In the genomic region with DNA sequence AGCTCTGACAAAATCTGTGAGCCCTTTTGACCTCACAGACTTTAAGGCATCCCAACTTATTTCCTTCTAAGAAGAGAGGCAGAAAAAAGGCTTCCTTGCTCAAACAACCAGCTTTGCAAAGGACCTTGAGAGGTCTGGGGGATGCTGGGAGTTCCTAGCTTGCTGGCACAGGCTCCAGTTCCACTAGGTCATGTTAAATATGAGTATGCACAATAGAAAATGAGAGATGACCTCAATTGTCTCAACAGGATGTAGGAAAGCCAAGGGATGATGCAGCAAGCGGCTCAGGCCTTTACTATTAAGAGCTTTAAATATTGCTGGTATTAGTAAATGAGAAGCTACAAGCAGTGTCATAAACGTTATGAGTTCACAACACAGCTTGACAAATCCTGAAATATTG, we compare ENCODE assay signal across 23 cellular contexts. TPM values are rescaled to one million over a fixed set of nuclear protein-coding genes. Genes with fewer than 3 reads are reported as not detected.
DNase-seq lines count a peak whose midpoint lies in the region; ATAC-seq and TF ChIP-seq lines count a peak whose summit lies in the region.
"Had no signal": no experiment of that assay in that cellular context is flagged by ENCODE, and none has a peak within 500 bp of the region (broad histone marks: within the 10 kb centered on the region; RNA-seq: fewer than 3 reads in every experiment).

No MANE protein-coding gene starts in this region.

- CTCF ChIA-PET in CD8-positive, alpha-beta memory T cell (lab: Charles Lee): interaction anchor here (1.2 to 1.5 kb wide), 2 partner anchors 12 to 16 kb away, joined by 3 read pairs; no protein-coding TSS in a partner anchor

- H3K9me3 ChIP-seq in Loucy (ENCODE audit: insufficient read depth, low read depth, low read length) (no peaks in the 10 kb centered on the region), gastrocnemius medialis (no peaks in the 10 kb centered on the region)
- no peaks in the 10 kb centered on the region for H3K9me3 ChIP-seq in CD8-positive, alpha-beta memory T cell (ENCODE audit: low read length)
- H3K9me3 ChIP-seq: Peyer's patch, SJCRH30 had no signal

- no peak overlapping the region for H3K27ac Mint-ChIP-seq in CD8-positive, alpha-beta memory T cell
- H3K27ac Mint-ChIP-seq in stimulated activated naive CD8-positive, alpha-beta T cell treated with anti-CD3 and anti-CD28 coated beads, Interleukin-15, amount 100 ng/mL, for 72 hours: no peak overlapping the region
- H3K27ac Mint-ChIP-seq: CD4-positive, alpha-beta memory T cell had no signal

- no peak overlapping the region for H3K4me3 ChIP-seq in Loucy (ENCODE audit: low read length, poor library complexity, severe bottlenecking)
- H3K4me3 ChIP-seq in cardiac fibroblast (replicated peaks in 1 of 2; ENCODE audit: low read depth in 2 of 2, low read length in 2 of 2): no peak overlapping the region
- H3K4me3 ChIP-seq in CD8-positive, alpha-beta memory T cell (ENCODE audit: low read length): no peak overlapping the region
- H3K4me3 ChIP-seq in gastrocnemius medialis: no peak overlapping the region
- H3K4me3 ChIP-seq: BLaER1 treated with 17β-estradiol and CSF1 and Interleukin-3, amounts not matched to agents 10 nM and 100 nM; Peyer's patch; SJCRH30 had no signal

- H3K4me2 ChIP-seq in Loucy (ENCODE audit: low read depth, low read length, poor library complexity, severe bottlenecking): no peak overlapping the region
- H3K4me2 ChIP-seq: BLaER1 treated with 17β-estradiol and CSF1 and Interleukin-3, amounts not matched to agents 10 nM and 100 nM had no signal

- intact Hi-C loops in gastrocnemius medialis (cut with DNase I; ENCODE audit: low total_unique reads): no loop called here

- H3K4me1 Mint-ChIP-seq in CD8-positive, alpha-beta memory T cell: no peaks in the 10 kb centered on the region
- H3K4me1 Mint-ChIP-seq in stimulated activated naive CD8-positive, alpha-beta T cell treated with anti-CD3 and anti-CD28 coated beads, Interleukin-15, amount 100 ng/mL, for 72 hours: no peaks in the 10 kb centered on the region
- H3K4me1 Mint-ChIP-seq: CD4-positive, alpha-beta memory T cell had no signal

- no peak overlapping the region for H3K27ac ChIP-seq in CD8-positive, alpha-beta memory T cell (ENCODE audit: low read depth, low read length)
- no peak overlapping the region for H3K27ac ChIP-seq in gastrocnemius medialis
- H3K27ac ChIP-seq: BLaER1 treated with 17β-estradiol and CSF1 and Interleukin-3, amounts not matched to agents 10 nM and 100 nM; Peyer's patch; SJCRH30 had no signal

- no peaks in the 10 kb centered on the region for H3K9me3 Mint-ChIP-seq in CD8-positive, alpha-beta memory T cell
- H3K9me3 Mint-ChIP-seq in stimulated activated naive CD8-positive, alpha-beta T cell treated with anti-CD3 and anti-CD28 coated beads, Interleukin-15, amount 100 ng/mL, for 72 hours: no peaks in the 10 kb centered on the region

- no peaks in the 10 kb centered on the region for H3K36me3 ChIP-seq in Loucy (ENCODE audit: insufficient read depth, low read length)
- no peaks in the 10 kb centered on the region for H3K36me3 ChIP-seq in CD8-positive, alpha-beta memory T cell (ENCODE audit: insufficient read depth, low read length)
- no peaks in the 10 kb centered on the region for H3K36me3 ChIP-seq in gastrocnemius medialis
- H3K36me3 ChIP-seq: BLaER1 treated with 17β-estradiol and CSF1 and Interleukin-3, amounts not matched to agents 10 nM and 100 nM; Peyer's patch; SJCRH30 had no signal

- peaks cover 2 to 33% of the 10 kb centered on the region in 2 donors for H3K27me3 Mint-ChIP-seq in CD8-positive, alpha-beta memory T cell
- H3K27me3 Mint-ChIP-seq in stimulated activated naive CD8-positive, alpha-beta T cell treated with anti-CD3 and anti-CD28 coated beads, Interleukin-15, amount 100 ng/mL, for 72 hours: no peaks in the 10 kb centered on the region

- TF ChIP-seq POLR2A in gastrocnemius medialis (IDR thresholded peaks at IDR 0.05): no peak

- POLR2A ChIA-PET in CD8-positive, alpha-beta memory T cell (lab: Charles Lee): interaction anchor here (0.6 kb wide), 1 partner anchor 302 kb away, joined by 3 read pairs; no protein-coding TSS in a partner anchor

- H3K36me3 Mint-ChIP-seq in CD8-positive, alpha-beta memory T cell: no peaks in the 10 kb centered on the region
- H3K36me3 Mint-ChIP-seq: CD4-positive, alpha-beta memory T cell had no signal

- H3K4me1 ChIP-seq in Loucy (ENCODE audit: insufficient read depth, low read length, poor library complexity, severe bottlenecking) (no peaks in the 10 kb centered on the region), gastrocnemius medialis (no peaks in the 10 kb centered on the region)
- H3K4me1 ChIP-seq in CD8-positive, alpha-beta memory T cell (ENCODE audit: insufficient read depth, low read length): no peaks in the 10 kb centered on the region
- H3K4me1 ChIP-seq: Peyer's patch, SJCRH30 had no signal

- TF ChIP-seq CTCF in Loucy (conservative IDR thresholded peaks at IDR 0.05; ENCODE audit: low read length) (no peak), cardiac fibroblast (IDR thresholded peaks at IDR 0.05; ENCODE audit: low read depth, low read length) (no peak), gastrocnemius medialis (IDR thresholded peaks at IDR 0.05 in 4 of 5, conservative IDR thresholded peaks at IDR 0.05 in 1 of 5) (no peak)

- no peak overlapping the region for H3K4me3 Mint-ChIP-seq in CD8-positive, alpha-beta memory T cell
- no peak overlapping the region for H3K4me3 Mint-ChIP-seq in stimulated activated naive CD8-positive, alpha-beta T cell treated with anti-CD3 and anti-CD28 coated beads, Interleukin-15, amount 100 ng/mL, for 72 hours
- H3K4me3 Mint-ChIP-seq: CD4-positive, alpha-beta memory T cell had no signal

- no peaks in the 10 kb centered on the region for H3K79me2 ChIP-seq in Loucy (ENCODE audit: insufficient read depth, low read length)

- no peaks in the 10 kb centered on the region for H4K20me1 ChIP-seq in Loucy (ENCODE audit: insufficient read depth, low read length, poor library complexity, severe bottlenecking)
- H4K20me1 ChIP-seq: BLaER1 treated with 17β-estradiol and CSF1 and Interleukin-3, amounts not matched to agents 10 nM and 100 nM had no signal

- no peak overlapping the region for H3K9ac ChIP-seq in Loucy (ENCODE audit: low read depth, low read length, poor library complexity, severe bottlenecking)
- H3K9ac ChIP-seq: BLaER1 treated with 17β-estradiol and CSF1 and Interleukin-3, amounts not matched to agents 10 nM and 100 nM had no signal

- in situ Hi-C loops in gastrocnemius medialis (cut with MboI; ENCODE audit: low sequenced_read_pairs in 4 of 4): no loop called here

- ATAC-seq in GM21825 (IDR thresholded peaks at IDR 0.05; ENCODE audit: unreplicated experiment): no peak
- no peak for ATAC-seq in gastrocnemius medialis
- no peak for ATAC-seq in stimulated activated naive CD8-positive, alpha-beta T cell treated with anti-CD3 and anti-CD28 coated beads, Interleukin-15, amount 100 ng/mL, for 72 hours

- H3K27me3 ChIP-seq in Loucy (ENCODE audit: insufficient read depth, low read length, poor library complexity, severe bottlenecking) (no peaks in the 10 kb centered on the region), gastrocnemius medialis (no peaks in the 10 kb centered on the region)
- H3K27me3 ChIP-seq in CD8-positive, alpha-beta memory T cell (ENCODE audit: insufficient read depth, low read length, poor library complexity, severe bottlenecking): no peaks in the 10 kb centered on the region
- H3K27me3 ChIP-seq: BLaER1 treated with 17β-estradiol and CSF1 and Interleukin-3, amounts not matched to agents 10 nM and 100 nM; Peyer's patch; SJCRH30 had no signal

- H2AFZ ChIP-seq in Loucy (ENCODE audit: low read length): 0 out of 2 replicates have a peak overlapping the region, but pooled peaks have one; percentile 28

- DNase-seq in EH (ENCODE audit: low read depth) (peak; percentile 9), cardiac fibroblast (ENCODE audit: low read depth in 2 of 2) (peak; percentile 18 to 72), iris pigment epithelial cell (ENCODE audit: low read depth) (peak; percentile 53), gastrocnemius medialis (no peak)
- DNase-seq in CD8-positive, alpha-beta memory T cell: no peak
- DNase-seq in stimulated activated naive CD8-positive, alpha-beta T cell treated with anti-CD3 and anti-CD28 coated beads, Interleukin-15, amount 100 ng/mL, for 72 hours: no peak
- DNase-seq: 8988T; Calu3; CD4-positive, alpha-beta memory T cell; GF-D8; HCEC 1CT; KG1; NCI-H1092 treated with DMSO at 0.1 percent for 48 hours; NCI-H146; NCI-H2029 treated with DMSO at 0.1 percent for 48 hours; NCI-H226; NCI-H510A treated with DMSO at 0.1 percent for 48 hours; NCI-H748 treated with DMSO at 0.1 percent for 48 hours; Peyer's patch; SJCRH30 had no signal

- no peaks in the 10 kb centered on the region for H3K9me2 ChIP-seq in Loucy (replicated peaks; ENCODE audit: low read depth, low read length)

- no peaks in the 10 kb centered on the region for H3F3A ChIP-seq in Loucy (ENCODE audit: low read depth)

RNA-seq across cellular contexts. Expression of gene ZNF827, which starts 13.3 kb away (rescaled TPM):
- 10 to 100 TPM; 32.2 to 32.5 TPM for total RNA-seq in CD8-positive, alpha-beta memory T cell
- 6.9 TPM for polyA plus RNA-seq in CD8-positive, alpha-beta memory T cell
- total RNA-seq in gastrocnemius medialis: 10 to 100 TPM in 2 of 4 donors, 1 to 10 TPM in 2; 7.2 to 16.1 (median 10.9) TPM

Comparison
In these comparisons a context has a peak if more than half of its experiments do, and no peak if none do; other contexts are left out.
1. DNase-seq: peak in EH (single experiment), cardiac fibroblast (2 of 2) and iris pigment epithelial cell (single experiment); none in CD8-positive, alpha-beta memory T cell (0 of 5), gastrocnemius medialis (0 of 2) and stimulated activated naive CD8-positive, alpha-beta T cell treated with anti-CD3 and anti-CD28 coated beads, Interleukin-15, amount 100 ng/mL, for 72 hours (0 of 2).